ENCODE assay signal across 23 cellular contexts in genomic region chr13:94413545-94413944, GRCh38.
"Had no signal": no experiment of that assay in that cellular context is flagged by ENCODE, and none has a peak within 500 bp of the region (broad histone marks: within the 10 kb centered on the region; RNA-seq: fewer than 3 reads in every experiment).

No MANE protein-coding gene starts in this region.

- H3K4me1 ChIP-seq: left lung, lower lobe of right lung, parathyroid adenoma, psoas muscle, right atrium auricular region, right lobe of liver, tibial nerve, uterus had no signal

- H3K4me2 ChIP-seq: smooth muscle cell had no signal

- DNase-seq: immature natural killer cell; kidney; left colon; left lung; lower lobe of right lung; mammary epithelial cell; mesenchymal stem cell; naive thymus-derived CD8-positive, alpha-beta T cell; nucleus accumbens; psoas muscle; right lobe of liver; stimulated activated CD4-positive, alpha-beta T cell treated with anti-CD3 and anti-CD28 coated beads, Interleukin-1b, Interleukin-23, amount 100 ng/mL, for 48 hours; stimulated activated CD4-positive, alpha-beta T cell treated with anti-CD3 and anti-CD28 coated beads, Interleukin-2, amount 100 ng/mL, for 48 hours; stimulated activated CD4-positive, alpha-beta T cell treated with anti-CD3 and anti-CD28 coated beads, Interleukin-4, amount 100 ng/mL, for 4 hours; stimulated activated CD8-positive, alpha-beta memory T cell treated with anti-CD3 and anti-CD28 coated beads, Interleukin-4, amount 100 ng/mL, for 48 hours; stimulated activated naive CD4-positive, alpha-beta T cell treated with Interleukin-2 at 50 U/mL for 16 hours; stimulated activated naive CD8-positive, alpha-beta T cell treated with anti-CD3 and anti-CD28 coated beads, Interleukin-15, amount 100 ng/mL, for 72 hours; substantia nigra; uterus had no signal

- H3K27me3 ChIP-seq: right atrium auricular region, right lobe of liver, tibial nerve, uterus had no signal

- H3K27ac ChIP-seq: left lung, lower lobe of right lung, parathyroid adenoma, psoas muscle, right atrium auricular region, right lobe of liver, tibial nerve, uterus had no signal

- H3K4me3 ChIP-seq: left lung, lower lobe of right lung, psoas muscle, right atrium auricular region, right lobe of liver, smooth muscle cell, tibial nerve, uterus had no signal

- H3K79me2 ChIP-seq: parathyroid adenoma had no signal

- H3K36me3 ChIP-seq: left lung, lower lobe of right lung, right atrium auricular region, right lobe of liver, tibial nerve, uterus had no signal

- H3K9me3 ChIP-seq: lower lobe of right lung, psoas muscle, right lobe of liver, tibial nerve, uterus had no signal

- H2AFZ ChIP-seq: parathyroid adenoma had no signal
